Comparison of ENCODE assay signal across 24 cellular contexts in the genomic region with DNA sequence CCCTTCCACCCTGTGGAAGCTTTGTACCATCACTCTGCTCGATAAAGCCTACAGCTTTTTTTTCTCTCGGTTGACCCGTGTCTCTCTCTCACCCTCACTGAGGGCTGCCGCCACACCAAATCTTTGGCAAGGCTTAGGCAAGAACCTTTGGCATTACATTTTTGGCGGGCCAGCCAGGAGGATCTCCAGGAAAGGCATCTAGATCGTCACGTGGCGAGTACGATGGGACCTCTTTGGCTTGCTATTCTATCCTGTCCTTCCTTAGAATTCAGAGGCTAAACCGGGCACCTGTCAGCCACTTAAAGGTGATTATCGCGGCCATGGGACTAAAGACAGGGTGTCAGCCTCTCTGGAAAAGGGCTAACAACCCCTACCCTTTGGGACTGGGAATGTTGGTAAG.
DNase-seq lines count a peak whose midpoint lies in the region; ATAC-seq, FAIRE-seq and TF ChIP-seq lines count a peak whose summit lies in the region.
"Had no signal": no experiment of that assay in that cellular context is flagged by ENCODE, and none has a peak within 500 bp of the region (broad histone marks: within the 10 kb centered on the region; RNA-seq: fewer than 3 reads in every experiment).

No MANE protein-coding gene starts in this region.

- H3K4me3 Mint-ChIP-seq in WTC11: no peak overlapping the region
- H3K4me3 Mint-ChIP-seq in progenitor cell of endocrine pancreas (ENCODE audit: low read depth): no peak overlapping the region
- H3K4me3 Mint-ChIP-seq: CD4-positive, alpha-beta T cell; HFFc6; IgD-negative memory B cell had no signal

- H3K23ac ChIP-seq in H1 (ENCODE audit: insufficient read length): no peak overlapping the region

- no peak for TF ChIP-seq EP300 in H1 (IDR thresholded peaks at IDR 0.05; ENCODE audit: borderline replicate concordance in 1 of 2, low read depth in 2 of 2, low read length in 2 of 2)

- TF ChIP-seq POLR2A in H1 (IDR thresholded peaks at IDR 0.05; ENCODE audit: control extremely low read depth in 1 of 2, low read depth in 2 of 2, low read length in 2 of 2): no peak

- H3K9ac ChIP-seq in H1 (replicated peaks in 1 of 4; ENCODE audit: extremely low read depth in 1 of 4, low read depth in 3 of 4, low read length in 3 of 4): no peak overlapping the region
- H3K9ac ChIP-seq: GM23248 had no signal

- H3K36me3 Mint-ChIP-seq in WTC11 (no peaks in the 10 kb centered on the region), progenitor cell of endocrine pancreas (ENCODE audit: insufficient read depth) (no peaks in the 10 kb centered on the region)
- H3K36me3 Mint-ChIP-seq: IgD-negative memory B cell had no signal

- no peak overlapping the region for H4K5ac ChIP-seq in H1 (ENCODE audit: insufficient read length, low read depth, low read length)

- H3K4me2 ChIP-seq in H1 (ENCODE audit: insufficient read depth in 1 of 2, low read depth in 2 of 2, low read length in 2 of 2): no peak overlapping the region

- no peak overlapping the region for H2BK20ac ChIP-seq in H1 (ENCODE audit: low read length)

- no peak overlapping the region for H4K8ac ChIP-seq in H1 (ENCODE audit: extremely low read depth, insufficient read depth, low read length)

- no peaks in the 10 kb centered on the region for H3K9me3 ChIP-seq in H1 (ENCODE audit: insufficient read depth in 2 of 2, low read depth in 1 of 2, low read length in 1 of 2)
- H3K9me3 ChIP-seq: BE2C, Caco-2 had no signal

- H3K27me3 ChIP-seq in H1 (replicated peaks in 1 of 4; ENCODE audit: control insufficient read depth in 3 of 4, extremely low read depth in 1 of 4, insufficient read depth in 3 of 4, low read length in 3 of 4): no peaks in the 10 kb centered on the region
- H3K27me3 ChIP-seq: BE2C had no signal

- H2BK120ac ChIP-seq in H1 (replicated peaks; ENCODE audit: low read depth, low read length): no peak overlapping the region

- H3K18ac ChIP-seq in H1 (ENCODE audit: extremely low read depth, low read length): no peak overlapping the region

- H3K4ac ChIP-seq in H1 (replicated peaks; ENCODE audit: insufficient read length, low read depth, low read length): no peak overlapping the region

- CTCF ChIA-PET in WTC11 (lab: Charles Lee) (no interaction called here), H1 (lab: Charles Lee; ENCODE audit: partially characterized antibody) (interaction anchor here (1.4 kb wide), 1 partner anchor 58 kb away, joined by 4 read pairs; no protein-coding TSS in a partner anchor)

- no peaks in the 10 kb centered on the region for H3K36me3 ChIP-seq in H1 (ENCODE audit: control insufficient read depth in 2 of 4, insufficient read depth in 4 of 4, low read length in 3 of 4)
- H3K36me3 ChIP-seq: BE2C had no signal

- POLR2A ChIA-PET in WTC11 (lab: Charles Lee) (no interaction called here), H1 (lab: Charles Lee; ENCODE audit: partially characterized antibody) (no interaction called here)

- H2AFZ ChIP-seq in H1 (ENCODE audit: low read length): peak overlapping the region; percentile 83
- H2AFZ ChIP-seq: GM23248 had no signal

- H3K23me2 ChIP-seq in H1 (ENCODE audit: low read depth, low read length): no peaks in the 10 kb centered on the region

- H3K27ac Mint-ChIP-seq in WTC11 (peak overlapping the region; percentile 16; the same call in 1 of the 2 replicates), progenitor cell of endocrine pancreas (peak overlapping the region; percentile 8)
- H3K27ac Mint-ChIP-seq: CD4-positive, alpha-beta T cell; HFFc6; IgD-negative memory B cell had no signal

- WGBS in H1 (ENCODE audit: extremely low coverage in 1 of 2, insufficient coverage in 1 of 2, insufficient read length in 1 of 2, insufficient replicate concordance in 2 of 2, low coverage in 1 of 2, low lambda C conversion rate in 2 of 2, missing lambda C conversion rate in 1 of 2), 2 experiments: 94% methylated on average over 12 of the region's 12 CpGs; no CpG with 5 or more reads in 1 of the 2 experiments

- no peaks in the 10 kb centered on the region for H3K4me1 ChIP-seq in H1 (replicated peaks in 1 of 4; ENCODE audit: control insufficient read depth in 3 of 4, insufficient read depth in 4 of 4, low read length in 3 of 4)
- H3K4me1 ChIP-seq: BE2C, Caco-2 had no signal

- no peaks in the 10 kb centered on the region for H3K79me1 ChIP-seq in H1 (ENCODE audit: low read depth, low read length)

- H3K27ac ChIP-seq in H1 (ENCODE audit: low read depth, low read length): no peak overlapping the region
- H3K27ac ChIP-seq: C4-2B, GM23248 had no signal

- TF ChIP-seq RAD21 in H1 (IDR thresholded peaks at IDR 0.05 in 1 of 2, conservative IDR thresholded peaks at IDR 0.05 in 1 of 2; ENCODE audit: low read depth in 2 of 2, low read length in 2 of 2): no peak

- FAIRE-seq in H1 (lab: Jason Lieb, UNC): no peak
- FAIRE-seq: A204.1, D721Med, GM12892, GM18507, HepG2 had no signal

- H3K56ac ChIP-seq in H1 (replicated peaks; ENCODE audit: insufficient read length, low read depth, low read length): no peak overlapping the region

- H3K4me1 Mint-ChIP-seq in WTC11 (peaks cover 7% of the 10 kb centered on the region), progenitor cell of endocrine pancreas (ENCODE audit: low read depth) (peaks cover 3% of the 10 kb centered on the region)
- H3K4me1 Mint-ChIP-seq: IgD-negative memory B cell had no signal

- ATAC-seq in WTC11: no peak
- ATAC-seq in GM21723 (IDR thresholded peaks at IDR 0.05; ENCODE audit: unreplicated experiment): no peak
- ATAC-seq: HCT116, HepG2 had no signal

- H4K91ac ChIP-seq in H1 (replicated peaks; ENCODE audit: insufficient read length, low read length): no peak overlapping the region

- H4K20me1 ChIP-seq in H1 (replicated peaks in 1 of 2; ENCODE audit: control insufficient read depth in 1 of 2, insufficient read depth in 2 of 2, low read length in 2 of 2): no peaks in the 10 kb centered on the region

- H2BK12ac ChIP-seq in H1 (ENCODE audit: low read depth, low read length): no peak overlapping the region

- H3K14ac ChIP-seq in H1 (ENCODE audit: insufficient read length): no peak overlapping the region

- no peak for DNase-seq in WTC11 (ENCODE audit: low spot score)
- DNase-seq in H1 (ENCODE audit: low read depth in 1 of 2, low spot score in 2 of 2): no peak
- no peak for DNase-seq in progenitor cell of endocrine pancreas (ENCODE audit: low spot score, unreplicated experiment)
- no peak for DNase-seq in NCI-H2107 (lab: John Stamatoyannopoulos, UW)
- DNase-seq in DMS53 treated with DMSO at 0.1 percent for 48 hours (lab: John Stamatoyannopoulos, UW; ENCODE audit: unreplicated experiment): no peak
- DNase-seq: ACHN; BE2C; Caco-2; CD4-positive, alpha-beta T cell; DMS79; GDM1; GM23248; H7; HFFc6; KG1 had no signal

- no peak overlapping the region for H2AK5ac ChIP-seq in H1 (ENCODE audit: low read depth, low read length)

- H2BK15ac ChIP-seq in H1 (ENCODE audit: low read length): no peak overlapping the region

- H2BK5ac ChIP-seq in H1 (ENCODE audit: low read depth, low read length): no peak overlapping the region

- H3K9me3 Mint-ChIP-seq in WTC11 (peaks cover 9% of the 10 kb centered on the region), progenitor cell of endocrine pancreas (ENCODE audit: low read depth) (peaks cover 8% of the 10 kb centered on the region)
- H3K9me3 Mint-ChIP-seq: CD4-positive, alpha-beta T cell; IgD-negative memory B cell had no signal

- H3K27me3 Mint-ChIP-seq in WTC11 (ENCODE audit: low read depth) (no peaks in the 10 kb centered on the region), progenitor cell of endocrine pancreas (no peaks in the 10 kb centered on the region)
- H3K27me3 Mint-ChIP-seq: CD4-positive, alpha-beta T cell; IgD-negative memory B cell had no signal

- TF ChIP-seq CTCF in WTC11 (IDR thresholded peaks at IDR 0.05) (no peak), H1 (IDR thresholded peaks at IDR 0.05; ENCODE audit: control extremely low read depth in 1 of 3, insufficient read depth in 1 of 3, low read depth in 1 of 3, low read length in 3 of 3) (no peak), progenitor cell of endocrine pancreas (IDR thresholded peaks at IDR 0.05; ENCODE audit: unreplicated experiment) (no peak)

- H3K79me2 ChIP-seq in H1 (ENCODE audit: control insufficient read depth in 1 of 2, insufficient read depth in 2 of 2, low read length in 2 of 2): no peaks in the 10 kb centered on the region

- no peak overlapping the region for H3K4me3 ChIP-seq in H1 (ENCODE audit: extremely low read depth in 1 of 4, insufficient read depth in 2 of 4, low read depth in 3 of 4, low read length in 4 of 4)
- H3K4me3 ChIP-seq: GM23248 had no signal

TF ChIP-seq in WTC11, 78 proteins besides CTCF, POLR2A, EP300 and RAD21 (continues in another document):
- TF ChIP-seq KAT7 (CRISPR knock-in tag; IDR thresholded peaks at IDR 0.05; ENCODE audit: borderline replicate concordance): no peak
- no peak for TF ChIP-seq ZNF219 (CRISPR knock-in tag; IDR thresholded peaks at IDR 0.05; ENCODE audit: borderline replicate concordance)
- no peak for TF ChIP-seq NFE2L1 (CRISPR knock-in tag; IDR thresholded peaks at IDR 0.05)
- no peak for TF ChIP-seq NR2C2 (CRISPR knock-in tag; IDR thresholded peaks at IDR 0.05)
- no peak for TF ChIP-seq MYBL2 (CRISPR knock-in tag; IDR thresholded peaks at IDR 0.05)
- TF ChIP-seq ZNF263 (CRISPR knock-in tag; IDR thresholded peaks at IDR 0.05; ENCODE audit: low read depth): no peak
- no peak for TF ChIP-seq ZNF138 (CRISPR knock-in tag; conservative IDR thresholded peaks at IDR 0.05)
- no peak for TF ChIP-seq FOXK1 (CRISPR knock-in tag; IDR thresholded peaks at IDR 0.05)
- TF ChIP-seq ZNF671 (CRISPR knock-in tag; IDR thresholded peaks at IDR 0.05): no peak
